In genomic region chrX:142999209-142999720, GRCh38 we compare ENCODE assay signal across 1 cellular context.
TF ChIP-seq lines count a peak whose summit lies in the region.

No MANE protein-coding gene starts in this region.

TF ChIP-seq in GM12878, 131 proteins besides CTCF, POLR2A, EP300 and RAD21 (continued from another document):
- no peak for TF ChIP-seq ELK1 (IDR thresholded peaks at IDR 0.05; ENCODE audit: low read depth, low read length)
- TF ChIP-seq BCLAF1 (IDR thresholded peaks at IDR 0.05) = no peak
- no peak for TF ChIP-seq TARDBP (IDR thresholded peaks at IDR 0.05; ENCODE audit: borderline replicate concordance)
- TF ChIP-seq NR2C1 (IDR thresholded peaks at IDR 0.05) = no peak
- TF ChIP-seq NR2C2 (IDR thresholded peaks at IDR 0.05; ENCODE audit: borderline replicate concordance, control insufficient read depth, insufficient read length, low read depth) = no peak
- TF ChIP-seq NFXL1 (IDR thresholded peaks at IDR 0.05; ENCODE audit: borderline replicate concordance) = no peak
- TF ChIP-seq BCL3 (IDR thresholded peaks at IDR 0.05; ENCODE audit: borderline replicate concordance, insufficient read depth, low read depth, low read length, poor library complexity, severe bottlenecking) = no peak
- TF ChIP-seq CHD2 (IDR thresholded peaks at IDR 0.05; ENCODE audit: borderline replicate concordance, low read depth, low read length) = no peak
- no peak for TF ChIP-seq SP1 (IDR thresholded peaks at IDR 0.05; ENCODE audit: low read depth, low read length)
- no peak for TF ChIP-seq RFX5 (IDR thresholded peaks at IDR 0.05; ENCODE audit: low read depth, low read length)
- no peak for TF ChIP-seq BRCA1 (IDR thresholded peaks at IDR 0.05; ENCODE audit: low read depth, low read length)
- no peak for TF ChIP-seq ZBTB40 (IDR thresholded peaks at IDR 0.05; ENCODE audit: borderline replicate concordance)
- TF ChIP-seq ZNF24 (IDR thresholded peaks at IDR 0.05) = no peak
- no peak for TF ChIP-seq POU2F2 (IDR thresholded peaks at IDR 0.05; ENCODE audit: borderline replicate concordance, low read depth, low read length)
- no peak for TF ChIP-seq HCFC1 (IDR thresholded peaks at IDR 0.05; ENCODE audit: low read length)
